ENCODE assay signal across 18 cellular contexts in the genomic region with DNA sequence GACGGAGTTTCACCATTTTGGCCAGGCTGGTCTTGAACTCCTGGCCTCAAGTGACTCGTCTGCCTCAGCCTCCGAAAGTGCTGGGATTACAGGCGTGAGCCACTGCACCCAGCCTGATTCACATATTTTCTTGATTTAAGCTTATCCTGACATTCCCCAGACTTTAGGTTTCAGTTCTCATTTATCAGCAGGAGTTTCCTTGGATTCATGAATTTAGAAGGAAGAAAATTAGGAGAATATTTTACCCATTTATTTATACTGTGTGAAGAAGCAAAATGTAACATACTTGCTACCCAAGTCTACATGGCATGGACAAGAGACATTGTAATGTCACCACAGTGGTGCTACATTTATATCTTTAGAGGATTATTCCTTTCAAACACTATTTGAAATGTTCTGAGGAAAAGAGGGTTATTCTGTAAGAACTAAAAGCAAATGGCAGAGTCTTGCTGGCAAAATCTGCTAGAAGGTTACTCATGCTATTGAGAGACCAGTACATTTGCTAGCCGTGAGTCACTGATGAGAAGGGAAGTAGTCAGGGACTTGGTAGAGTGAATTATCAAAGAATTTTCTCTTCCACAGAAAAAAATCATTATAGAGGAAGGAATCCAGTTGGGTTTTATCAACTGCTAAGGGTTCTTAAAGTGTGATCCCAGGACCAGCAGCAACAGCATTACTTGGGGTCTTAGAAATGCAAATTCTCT. TPM values are rescaled to one million over a fixed set of nuclear protein-coding genes. Genes with fewer than 3 reads are reported as not detected.
DNase-seq lines count a peak whose midpoint lies in the region; ATAC-seq, FAIRE-seq and TF ChIP-seq lines count a peak whose summit lies in the region.
"Had no signal": no experiment of that assay in that cellular context is flagged by ENCODE, and none has a peak within 500 bp of the region (broad histone marks: within the 10 kb centered on the region; RNA-seq: fewer than 3 reads in every experiment).

No MANE protein-coding gene starts in this region.

- H3K27ac ChIP-seq in epithelial cell of prostate (peak overlapping the region; percentile 89), osteoblast (ENCODE audit: low read depth, low read length) (peak overlapping the region; percentile 83)

- peak overlapping the region; percentile 27 for H3K4me3 ChIP-seq in osteoblast (ENCODE audit: insufficient read depth, low read length)

- DNase-seq in EL: peak; percentile 90
- DNase-seq in RCC 7860 (ENCODE audit: low spot score): peak; percentile 88
- DNase-seq in epithelial cell of prostate (ENCODE audit: low read depth, low spot score): peak; percentile 57
- no peak for DNase-seq in osteoblast (ENCODE audit: insufficient read length, low spot score, missing footprints)
- DNase-seq in midbrain (lab: John Stamatoyannopoulos, UW): no peak
- no peak for DNase-seq in activated naive CD8-positive, alpha-beta T cell treated with anti-CD3 and anti-CD28 coated beads, Interleukin-2, amount 50 U/mL, for 24 hours
- DNase-seq: activated CD4-positive, alpha-beta memory T cell treated with anti-CD3 and anti-CD28 coated beads, Interleukin-2, amount 10 ng/mL, durations not matched to agents 7 days and 5 days; activated naive CD4-positive, alpha-beta T cell treated with Interleukin-2 at 50 U/mL for 16 hours; Caco-2; H7; hypothalamus; T-helper 2 cell had no signal

- H3K9me3 Mint-ChIP-seq in activated naive CD8-positive, alpha-beta T cell treated with anti-CD3 and anti-CD28 coated beads, Interleukin-2, amount 50 U/mL, for 24 hours: no peaks in the 10 kb centered on the region
- H3K9me3 Mint-ChIP-seq: activated CD4-positive, alpha-beta memory T cell treated with anti-CD3 and anti-CD28 coated beads, Interleukin-2, amount 10 ng/mL, durations not matched to agents 7 days and 5 days had no signal

- no peak for ATAC-seq in HG03139 (IDR thresholded peaks at IDR 0.05; ENCODE audit: unreplicated experiment)
- ATAC-seq in HG03280 (IDR thresholded peaks at IDR 0.05; ENCODE audit: unreplicated experiment): no peak
- ATAC-seq in activated naive CD8-positive, alpha-beta T cell treated with anti-CD3 and anti-CD28 coated beads, Interleukin-2, amount 50 U/mL, for 24 hours: no peak

- H3K4me1 Mint-ChIP-seq in activated naive CD8-positive, alpha-beta T cell treated with anti-CD3 and anti-CD28 coated beads, Interleukin-2, amount 50 U/mL, for 24 hours: no peaks in the 10 kb centered on the region
- H3K4me1 Mint-ChIP-seq: activated CD4-positive, alpha-beta memory T cell treated with anti-CD3 and anti-CD28 coated beads, Interleukin-2, amount 10 ng/mL, durations not matched to agents 7 days and 5 days had no signal

- no peak for TF ChIP-seq CTCF in osteoblast (IDR thresholded peaks at IDR 0.05; ENCODE audit: extremely low read depth, low read depth, low read length)

- no peak overlapping the region for H3K4me3 Mint-ChIP-seq in activated naive CD8-positive, alpha-beta T cell treated with anti-CD3 and anti-CD28 coated beads, Interleukin-2, amount 50 U/mL, for 24 hours
- H3K4me3 Mint-ChIP-seq: activated CD4-positive, alpha-beta memory T cell treated with anti-CD3 and anti-CD28 coated beads, Interleukin-2, amount 10 ng/mL, durations not matched to agents 7 days and 5 days had no signal

- peaks cover 60% of the 10 kb centered on the region for H3K4me1 ChIP-seq in osteoblast (ENCODE audit: insufficient read depth, low read length)
- H3K4me1 ChIP-seq: Caco-2 had no signal

- H3K27me3 Mint-ChIP-seq in activated naive CD8-positive, alpha-beta T cell treated with anti-CD3 and anti-CD28 coated beads, Interleukin-2, amount 50 U/mL, for 24 hours: peaks cover 26% of the 10 kb centered on the region

- H3K79me2 ChIP-seq in osteoblast (ENCODE audit: insufficient read depth, low read length): no peaks in the 10 kb centered on the region

- peak overlapping the region; percentile 77 for H3K4me2 ChIP-seq in osteoblast (ENCODE audit: insufficient read depth, low read length)

- no peak overlapping the region for H2AFZ ChIP-seq in osteoblast (ENCODE audit: low read length)

- no peaks in the 10 kb centered on the region for H4K20me1 ChIP-seq in osteoblast (ENCODE audit: insufficient read depth, low read length)

- no peaks in the 10 kb centered on the region for H3K36me3 ChIP-seq in osteoblast (ENCODE audit: insufficient read depth, low read length)

- H3K9me3 ChIP-seq in osteoblast (ENCODE audit: low read depth, low read length): no peaks in the 10 kb centered on the region
- H3K9me3 ChIP-seq: Caco-2 had no signal

- H3K36me3 Mint-ChIP-seq in activated naive CD8-positive, alpha-beta T cell treated with anti-CD3 and anti-CD28 coated beads, Interleukin-2, amount 50 U/mL, for 24 hours (ENCODE audit: low read depth): no peaks in the 10 kb centered on the region

- FAIRE-seq in RCC 7860 (lab: Jason Lieb, UNC): peak; percentile 93
- FAIRE-seq: GM12892 had no signal

- no peak overlapping the region for H3K27ac Mint-ChIP-seq in activated naive CD8-positive, alpha-beta T cell treated with anti-CD3 and anti-CD28 coated beads, Interleukin-2, amount 50 U/mL, for 24 hours
- H3K27ac Mint-ChIP-seq: activated CD4-positive, alpha-beta memory T cell treated with anti-CD3 and anti-CD28 coated beads, Interleukin-2, amount 10 ng/mL, durations not matched to agents 7 days and 5 days had no signal

- H3K27me3 ChIP-seq in osteoblast (ENCODE audit: insufficient read depth, low read length): no peaks in the 10 kb centered on the region

RNA-seq across cellular contexts. Expression of gene CFAP299, which starts 26.1 kb away (rescaled TPM):
- total RNA-seq in osteoblast: 1.5 and 2.5 TPM in 2 replicates
- total RNA-seq: activated CD4-positive, alpha-beta memory T cell treated with anti-CD3 and anti-CD28 coated beads, Interleukin-2, amount 10 ng/mL, durations not matched to agents 7 days and 5 days; Caco-2; dermis microvascular lymphatic vessel endothelial cell; H7; mesenteric fat pad; posterior vena cava had no signal

RNA-seq across cellular contexts. Expression of gene FGF5, which starts 43.0 kb away (rescaled TPM):
- 7.7 and 10.5 TPM in 2 replicates for total RNA-seq in osteoblast
- total RNA-seq: activated CD4-positive, alpha-beta memory T cell treated with anti-CD3 and anti-CD28 coated beads, Interleukin-2, amount 10 ng/mL, durations not matched to agents 7 days and 5 days; Caco-2; H7; mesenteric fat pad; posterior vena cava had no signal

Comparison
In these comparisons a context has a peak if more than half of its experiments do, and no peak if none do; other contexts are left out.
1. DNase-seq: peak in EL (single experiment), RCC 7860 (single experiment) and epithelial cell of prostate (single experiment); none in osteoblast (single experiment), midbrain (single experiment) and activated naive CD8-positive, alpha-beta T cell treated with anti-CD3 and anti-CD28 coated beads, Interleukin-2, amount 50 U/mL, for 24 hours (single experiment).